In the genomic region with DNA sequence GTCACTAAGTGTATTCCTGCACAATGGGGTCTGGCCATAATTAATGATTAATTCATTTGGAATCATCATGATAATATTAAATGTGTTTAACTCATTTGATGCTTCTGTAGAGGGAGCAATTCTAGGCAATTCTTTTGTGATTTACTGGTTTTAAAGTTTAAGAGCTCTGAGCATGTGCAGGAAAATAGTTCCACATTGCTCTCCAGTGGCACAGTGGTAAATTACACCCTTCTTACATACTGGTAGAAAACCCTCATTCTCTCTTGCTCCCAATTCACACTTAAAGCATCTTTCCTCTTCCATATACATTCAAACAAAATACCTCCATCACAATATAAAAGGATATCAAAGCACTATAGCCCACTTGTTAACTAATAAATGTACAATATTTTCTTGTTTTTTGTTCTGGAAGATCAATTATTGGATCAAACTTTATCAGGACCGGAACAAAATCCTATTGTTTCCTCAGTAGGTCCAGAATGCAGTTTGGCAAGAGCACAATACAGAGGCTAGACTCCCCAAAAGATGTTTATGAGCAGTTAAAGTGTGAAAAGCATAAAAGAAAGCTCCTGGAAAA, we compare ENCODE assay signal across 9 cellular contexts.
DNase-seq lines count a peak whose midpoint lies in the region; TF ChIP-seq lines count a peak whose summit lies in the region.
"Had no signal": no experiment of that assay in that cellular context is flagged by ENCODE, and none has a peak within 500 bp of the region (broad histone marks: within the 10 kb centered on the region; RNA-seq: fewer than 3 reads in every experiment).

No MANE protein-coding gene starts in this region.

- no peaks in the 10 kb centered on the region for H3K36me3 ChIP-seq in fibroblast of lung (ENCODE audit: control insufficient read depth, insufficient read depth, low read length)
- H3K36me3 ChIP-seq: SJSA1 had no signal

- H2AFZ ChIP-seq in fibroblast of lung (ENCODE audit: low read length) = no peak overlapping the region

- DNase-seq in DMS53 treated with DMSO at 0.1 percent for 48 hours (lab: John Stamatoyannopoulos, UW; ENCODE audit: unreplicated experiment) (peak; percentile 86), HEK293T (ENCODE audit: extremely low spot score) (peak; percentile 3), NCI-H748 treated with DMSO at 0.1 percent for 48 hours (lab: John Stamatoyannopoulos, UW) (peak; percentile 53), fibroblast of lung (ENCODE audit: low read depth in 2 of 2) (peak; percentile 2 to 21), stromal cell of bone marrow (ENCODE audit: low read depth) (peak; percentile 8), ureter (ENCODE audit: low spot score) (no peak)
- DNase-seq in stimulated activated CD4-positive, alpha-beta T cell treated with anti-CD3 and anti-CD28 coated beads, Interleukin-12 subunit alpha, Interleukin-12 subunit beta, amount 100 ng/mL, for 4 hours = no peak
- DNase-seq in activated CD4-positive, alpha-beta T cell treated with anti-CD3 and anti-CD28 coated beads for 48 hours = no peak

- no peaks in the 10 kb centered on the region for H4K20me1 ChIP-seq in fibroblast of lung (ENCODE audit: control insufficient read depth, extremely low read depth, insufficient read depth, low read length)

- CTCF ChIA-PET in HEK293T (lab: Yijun Ruan, JAX) = no interaction called here

- H3K79me2 ChIP-seq in fibroblast of lung (ENCODE audit: control insufficient read depth, insufficient read depth, low read length) = no peaks in the 10 kb centered on the region

- H3K27me3 ChIP-seq in fibroblast of lung (ENCODE audit: control insufficient read depth, insufficient read depth, low read length) = no peaks in the 10 kb centered on the region
- H3K27me3 ChIP-seq: SJSA1 had no signal

- no peak overlapping the region for H3K9ac ChIP-seq in fibroblast of lung (ENCODE audit: insufficient read depth, low read length)

- H3K4me3 ChIP-seq in fibroblast of lung (replicated peaks in 1 of 4; ENCODE audit: control extremely low read depth in 1 of 4, insufficient read depth in 1 of 4, low read depth in 3 of 4, low read length in 4 of 4) = no peak overlapping the region
- H3K4me3 ChIP-seq: SJSA1 had no signal

- POLR2A ChIA-PET in HEK293T (lab: Yijun Ruan, JAX) = no interaction called here

- no peaks in the 10 kb centered on the region for H3K4me1 ChIP-seq in fibroblast of lung (ENCODE audit: control insufficient read depth, extremely low read depth, insufficient read depth, low read length)
- H3K4me1 ChIP-seq: SJSA1 had no signal

- no peak overlapping the region for H3K4me2 ChIP-seq in fibroblast of lung (ENCODE audit: extremely low read depth, insufficient read depth, low read length)

- no peak overlapping the region for H3K27ac ChIP-seq in fibroblast of lung (ENCODE audit: insufficient read depth, low read length)
- H3K27ac ChIP-seq: SJSA1 had no signal

- H3K9me3 ChIP-seq in fibroblast of lung (ENCODE audit: control insufficient read depth, insufficient read depth, low read depth, low read length) = no peaks in the 10 kb centered on the region

- TF ChIP-seq CTCF in fibroblast of lung (conservative IDR thresholded peaks at IDR 0.05 in 1 of 2, IDR thresholded peaks at IDR 0.05 in 1 of 2; ENCODE audit: low read depth in 1 of 2, low read length in 2 of 2) = no peak

TF ChIP-seq in HEK293T, 16 proteins besides CTCF, POLR2A, EP300 and RAD21:
- TF ChIP-seq TARDBP (IDR thresholded peaks at IDR 0.05) (no peak), SUZ12 (IDR thresholded peaks at IDR 0.05) (no peak), LEF1 (IDR thresholded peaks at IDR 0.05; ENCODE audit: borderline replicate concordance) (no peak), FOXA1 (IDR thresholded peaks at IDR 0.05) (no peak)

Comparison
In these comparisons a context has a peak if more than half of its experiments do, and no peak if none do; other contexts are left out.
1. DNase-seq: peak in DMS53 treated with DMSO at 0.1 percent for 48 hours (single experiment), HEK293T (single experiment), NCI-H748 treated with DMSO at 0.1 percent for 48 hours (single experiment), fibroblast of lung (2 of 2) and stromal cell of bone marrow (single experiment); none in stimulated activated CD4-positive, alpha-beta T cell treated with anti-CD3 and anti-CD28 coated beads, Interleukin-12 subunit alpha, Interleukin-12 subunit beta, amount 100 ng/mL, for 4 hours (single experiment), ureter (single experiment) and activated CD4-positive, alpha-beta T cell treated with anti-CD3 and anti-CD28 coated beads for 48 hours (single experiment).